In the genomic region with DNA sequence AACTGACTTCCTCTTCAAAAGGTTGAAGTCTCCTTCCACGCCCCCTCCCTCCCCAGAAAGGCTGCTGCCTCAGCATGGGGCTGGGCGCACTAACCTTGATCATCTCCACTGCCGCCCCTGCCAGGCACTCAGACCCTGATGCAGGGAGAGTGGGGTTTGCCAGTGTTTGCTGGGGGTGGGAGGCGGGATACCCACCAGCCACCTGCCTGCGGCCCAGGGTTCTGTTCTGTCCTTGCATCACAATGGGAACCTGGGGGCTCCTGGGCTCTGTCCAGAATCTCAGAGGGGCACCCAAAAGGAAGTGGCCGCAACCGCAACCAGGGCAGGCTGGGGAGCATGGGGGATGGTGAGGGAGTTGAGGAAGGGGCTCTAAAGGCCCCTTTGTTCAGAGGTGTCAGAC, we compare ENCODE assay signal across 27 cellular contexts. TPM values are rescaled to one million over a fixed set of nuclear protein-coding genes. Genes with fewer than 3 reads are reported as not detected.
"Had no signal": no experiment of that assay in that cellular context is flagged by ENCODE, and none has a peak within 500 bp of the region (broad histone marks: within the 10 kb centered on the region; RNA-seq: fewer than 3 reads in every experiment).

No MANE protein-coding gene starts in this region.

- FAIRE-seq: colon, frontal cortex had no signal

- H3K27me3 ChIP-seq: adrenal gland, ascending aorta, dorsolateral prefrontal cortex, esophagus muscularis mucosa, sigmoid colon, testis, vagina had no signal

- H3K9me3 Mint-ChIP-seq: activated CD4-positive, alpha-beta T cell treated with anti-CD3 and anti-CD28 coated beads, Interleukin-2, amount 10 ng/mL, durations not matched to agents 7 days and 5 days; activated CD8-positive, alpha-beta T cell treated with anti-CD3 and anti-CD28 coated beads for 36 hours; central memory CD8-positive, alpha-beta T cell; effector memory CD8-positive, alpha-beta T cell; memory B cell; nephron progenitor cell; stimulated activated naive B cell treated with anti-CD40 and anti-IgM and Interleukin-4, amounts not matched to agents 10 μg/mL and 1 μg/mL and 100 μg/mL, for 72 hours; type B pancreatic cell had no signal

- H3K9me3 ChIP-seq: adrenal gland, ascending aorta, esophagus muscularis mucosa, mucosa of descending colon, sigmoid colon, testis, vagina had no signal

- H3K4me3 ChIP-seq: adrenal gland, ascending aorta, dorsolateral prefrontal cortex, esophagus muscularis mucosa, mucosa of descending colon, sigmoid colon, testis, vagina had no signal

- H3K27ac Mint-ChIP-seq: activated CD8-positive, alpha-beta memory T cell treated with anti-CD3 and anti-CD28 coated beads, Interleukin-2, amount 10 ng/mL, durations not matched to agents 7 days and 5 days; activated CD8-positive, alpha-beta T cell treated with anti-CD3 and anti-CD28 coated beads for 36 hours; activated naive CD8-positive, alpha-beta T cell; effector memory CD8-positive, alpha-beta T cell; memory B cell; stimulated activated naive B cell treated with anti-CD40 and anti-IgM and Interleukin-4, amounts not matched to agents 10 μg/mL and 1 μg/mL and 100 μg/mL, for 72 hours; type B pancreatic cell had no signal

- H3K36me3 Mint-ChIP-seq: activated CD8-positive, alpha-beta memory T cell treated with anti-CD3 and anti-CD28 coated beads, Interleukin-2, amount 10 ng/mL, durations not matched to agents 7 days and 5 days; activated naive CD8-positive, alpha-beta T cell; memory B cell; stimulated activated naive B cell treated with anti-CD40 and anti-IgM and Interleukin-4, amounts not matched to agents 10 μg/mL and 1 μg/mL and 100 μg/mL, for 72 hours had no signal

- H3K4me3 Mint-ChIP-seq: activated CD4-positive, alpha-beta T cell treated with anti-CD3 and anti-CD28 coated beads, Interleukin-2, amount 10 ng/mL, durations not matched to agents 7 days and 5 days; activated CD8-positive, alpha-beta memory T cell treated with anti-CD3 and anti-CD28 coated beads, Interleukin-2, amount 10 ng/mL, durations not matched to agents 7 days and 5 days; activated CD8-positive, alpha-beta T cell treated with anti-CD3 and anti-CD28 coated beads for 36 hours; activated naive CD8-positive, alpha-beta T cell; central memory CD8-positive, alpha-beta T cell; effector memory CD8-positive, alpha-beta T cell; memory B cell; nephron progenitor cell; stimulated activated naive B cell treated with anti-CD40 and anti-IgM and Interleukin-4, amounts not matched to agents 10 μg/mL and 1 μg/mL and 100 μg/mL, for 72 hours; type B pancreatic cell had no signal

- H3K4me1 Mint-ChIP-seq: activated CD4-positive, alpha-beta T cell treated with anti-CD3 and anti-CD28 coated beads, Interleukin-2, amount 10 ng/mL, durations not matched to agents 7 days and 5 days; activated CD8-positive, alpha-beta memory T cell treated with anti-CD3 and anti-CD28 coated beads, Interleukin-2, amount 10 ng/mL, durations not matched to agents 7 days and 5 days; central memory CD8-positive, alpha-beta T cell; memory B cell; stimulated activated naive B cell treated with anti-CD40 and anti-IgM and Interleukin-4, amounts not matched to agents 10 μg/mL and 1 μg/mL and 100 μg/mL, for 72 hours had no signal

- H3K27ac ChIP-seq: adrenal gland, ascending aorta, esophagus muscularis mucosa, sigmoid colon, testis, vagina, VCaP had no signal

- DNase-seq: activated CD4-positive, alpha-beta T cell treated with anti-CD3 and anti-CD28 coated beads, Interleukin-2, amount 10 ng/mL, durations not matched to agents 7 days and 5 days; activated CD4-positive, CD25-positive, alpha-beta regulatory T cell treated with anti-CD3 and anti-CD28 coated beads, Interleukin-2, amount 50 U/mL, for 72 hours; activated CD8-positive, alpha-beta memory T cell treated with anti-CD3 and anti-CD28 coated beads, Interleukin-2, amount 10 ng/mL, durations not matched to agents 7 days and 5 days; activated CD8-positive, alpha-beta T cell treated with anti-CD3 and anti-CD28 coated beads for 36 hours; activated T-cell treated with anti-CD3 and anti-CD28 coated beads for 4 hours; adrenal gland; effector memory CD8-positive, alpha-beta T cell; left cardiac atrium; sigmoid colon; stimulated activated CD4-positive, alpha-beta T cell treated with anti-CD3 and anti-CD28 coated beads, Interleukin-2, amount 100 ng/mL, for 48 hours; stimulated activated CD8-positive, alpha-beta memory T cell treated with anti-CD3 and anti-CD28 coated beads, Interleukin-4, amount 100 ng/mL, for 48 hours; stimulated activated naive B cell treated with anti-CD40 and anti-IgM and Interleukin-4, amounts not matched to agents 10 μg/mL and 1 μg/mL and 100 μg/mL, for 72 hours; testis had no signal

- H3K4me1 ChIP-seq: adrenal gland, ascending aorta, sigmoid colon, testis, vagina had no signal

- ATAC-seq: activated CD8-positive, alpha-beta memory T cell treated with anti-CD3 and anti-CD28 coated beads, Interleukin-2, amount 10 ng/mL, durations not matched to agents 7 days and 5 days; activated CD8-positive, alpha-beta T cell treated with anti-CD3 and anti-CD28 coated beads for 36 hours; effector memory CD8-positive, alpha-beta T cell; stimulated activated naive B cell treated with anti-CD40 and anti-IgM and Interleukin-4, amounts not matched to agents 10 μg/mL and 1 μg/mL and 100 μg/mL, for 72 hours had no signal

- H3K27me3 Mint-ChIP-seq: activated CD4-positive, alpha-beta T cell treated with anti-CD3 and anti-CD28 coated beads, Interleukin-2, amount 10 ng/mL, durations not matched to agents 7 days and 5 days; activated CD8-positive, alpha-beta memory T cell treated with anti-CD3 and anti-CD28 coated beads, Interleukin-2, amount 10 ng/mL, durations not matched to agents 7 days and 5 days; activated CD8-positive, alpha-beta T cell treated with anti-CD3 and anti-CD28 coated beads for 36 hours; activated naive CD8-positive, alpha-beta T cell; central memory CD8-positive, alpha-beta T cell; effector memory CD8-positive, alpha-beta T cell; stimulated activated naive B cell treated with anti-CD40 and anti-IgM and Interleukin-4, amounts not matched to agents 10 μg/mL and 1 μg/mL and 100 μg/mL, for 72 hours; type B pancreatic cell had no signal

RNA-seq across cellular contexts. Expression of a gene that starts 27.4 kb away (rescaled TPM):
- total RNA-seq: activated CD4-positive, alpha-beta T cell treated with anti-CD3 and anti-CD28 coated beads, Interleukin-2, amount 10 ng/mL, durations not matched to agents 7 days and 5 days; T-helper 2 cell treated with Interferon-gamma antibody and Interleukin-4, amounts not matched to agents 100 ng/mL and 5 ng/mL, for 36 hours had no signal
